In the genomic region with DNA sequence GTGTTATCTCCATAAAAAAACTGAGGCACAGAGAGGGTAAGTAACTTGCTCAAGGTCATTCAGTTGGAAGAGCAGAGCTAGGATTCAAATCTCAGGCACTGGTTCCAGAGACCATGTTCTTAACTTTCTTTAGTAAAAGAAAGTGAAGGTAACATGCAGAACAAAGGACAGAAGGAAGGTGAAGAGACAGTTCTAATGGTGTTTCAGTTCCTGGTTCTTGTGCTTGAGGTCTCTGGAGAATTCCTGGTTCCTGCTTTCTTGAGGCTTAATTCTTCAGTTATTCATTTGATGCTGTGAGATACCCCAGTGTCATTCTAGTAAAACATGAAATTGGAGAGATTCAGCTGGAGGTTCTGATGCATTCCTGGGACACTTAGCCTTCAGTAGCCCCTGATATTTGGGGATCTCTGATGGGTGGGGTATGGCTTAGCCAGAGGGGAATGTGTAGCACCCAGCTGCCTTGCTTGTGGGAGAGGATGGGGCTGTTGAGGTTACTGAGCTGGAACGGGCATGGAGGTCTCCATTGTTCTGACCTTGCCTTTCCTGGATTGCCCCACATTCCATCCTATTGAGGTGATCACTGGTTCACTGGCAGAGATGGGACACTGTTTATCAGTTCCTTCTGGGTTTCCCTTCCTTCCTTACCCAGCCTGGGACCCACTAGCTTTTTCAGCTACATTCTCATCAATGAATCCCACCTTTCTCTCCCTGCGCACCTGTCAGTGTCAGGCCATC, we compare ENCODE assay signal across 1 cellular context.
A peak's percentile ranks its signal among the peaks of the same experiment; 100 is the strongest.
TF ChIP-seq lines count a peak whose summit lies in the region.

No MANE protein-coding gene starts in this region.

TF ChIP-seq in GM12878, 131 proteins besides CTCF, POLR2A, EP300 and RAD21:
- TF ChIP-seq BHLHE40 (IDR thresholded peaks at IDR 0.05; ENCODE audit: borderline replicate concordance in 1 of 2, low read depth in 2 of 2, low read length in 1 of 2) (no peak), ZBTB33 (IDR thresholded peaks at IDR 0.05) (no peak), RUNX3 (IDR thresholded peaks at IDR 0.05; ENCODE audit: low read length) (peak; percentile 25; the same call in 1 of the 2 replicates), SPI1 (IDR thresholded peaks at IDR 0.05; ENCODE audit: borderline replicate concordance, insufficient read depth, low read depth, low read length) (peak; percentile 83), IKZF1 (conservative IDR thresholded peaks at IDR 0.05) (peak; percentile 45; the same call in 1 of the 2 replicates), IKZF2 (IDR thresholded peaks at IDR 0.05) (peak; percentile 19 to 39; a peak in 2 of 4 replicates), E4F1 (IDR thresholded peaks at IDR 0.05; ENCODE audit: borderline replicate concordance, partially characterized antibody) (no peak), HDGF (IDR thresholded peaks at IDR 0.05) (no peak)
